In the genomic region with DNA sequence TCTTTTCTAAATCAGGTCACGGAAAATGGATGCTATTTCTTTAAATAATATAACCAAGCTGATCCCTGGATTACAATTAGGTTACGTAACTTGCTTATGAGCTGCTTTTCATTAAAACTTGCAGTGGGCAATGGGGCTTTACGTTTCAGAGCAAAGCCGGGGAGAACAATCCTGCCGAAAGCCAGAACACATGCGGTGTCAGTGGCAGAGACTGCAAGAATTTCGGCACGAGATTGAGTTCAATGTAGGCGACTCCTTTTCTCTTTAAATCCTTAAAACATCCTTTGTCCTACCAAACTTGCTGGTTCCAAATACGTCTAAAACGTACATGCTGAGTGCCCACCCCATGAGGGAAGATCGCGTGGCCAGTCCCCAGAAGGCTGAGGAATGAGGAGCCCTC, we compare ENCODE assay signal across 11 cellular contexts. TPM values are rescaled to one million over a fixed set of nuclear protein-coding genes. Genes with fewer than 3 reads are reported as not detected.
DNase-seq lines count a peak whose midpoint lies in the region; ATAC-seq, FAIRE-seq and TF ChIP-seq lines count a peak whose summit lies in the region.
"Had no signal": no experiment of that assay in that cellular context is flagged by ENCODE, and none has a peak within 500 bp of the region (broad histone marks: within the 10 kb centered on the region; RNA-seq: fewer than 3 reads in every experiment).

No MANE protein-coding gene starts in this region.

- H3K4me1 ChIP-seq in gastroesophageal sphincter = peaks cover 6 to 41% (median 12%) of the 10 kb centered on the region in 3 donors

- no peaks in the 10 kb centered on the region for H3K36me3 ChIP-seq in gastroesophageal sphincter

- TF ChIP-seq EP300 in gastroesophageal sphincter (IDR thresholded peaks at IDR 0.05) = no peak

- H3K36me3 Mint-ChIP-seq in activated CD8-positive, alpha-beta T cell treated with anti-CD3 and anti-CD28 coated beads, Interleukin-2, amount 10 ng/mL, durations not matched to agents 7 days and 5 days (ENCODE audit: low read depth) = no peaks in the 10 kb centered on the region

- intact Hi-C loops in sciatic nerve (cut with DNase I) = no loop called here

- CTCF ChIA-PET in activated CD8-positive, alpha-beta T cell treated with anti-CD3 and anti-CD28 coated beads, Interleukin-2, amount 10 ng/mL, durations not matched to agents 7 days and 5 days (lab: Charles Lee) = interaction anchor here (1.7 kb wide), 1 partner anchor 45 kb away, joined by 4 read pairs; no protein-coding TSS in a partner anchor

- H3K9me3 ChIP-seq in gastroesophageal sphincter = peaks cover 0 to 6% (median 0%) of the 10 kb centered on the region in 3 donors

- H3K9me3 Mint-ChIP-seq in activated CD8-positive, alpha-beta T cell treated with anti-CD3 and anti-CD28 coated beads, Interleukin-2, amount 10 ng/mL, durations not matched to agents 7 days and 5 days (ENCODE audit: insufficient read depth) = no peaks in the 10 kb centered on the region

- H3K4me3 ChIP-seq in gastroesophageal sphincter = peak overlapping the region; percentile 36 to 40

- TF ChIP-seq CTCF in D721Med (IDR thresholded peaks at IDR 0.05; ENCODE audit: insufficient read depth, missing control alignments) = no peak
- no peak for TF ChIP-seq CTCF in gastroesophageal sphincter (IDR thresholded peaks at IDR 0.05)

- H3K27me3 Mint-ChIP-seq in activated CD8-positive, alpha-beta T cell treated with anti-CD3 and anti-CD28 coated beads, Interleukin-2, amount 10 ng/mL, durations not matched to agents 7 days and 5 days (ENCODE audit: low read depth) = peaks cover 9% of the 10 kb centered on the region

- 23 to 38% methylated on average over 13 of the region's 13 CpGs for WGBS in gastroesophageal sphincter (ENCODE audit: low coverage in 1 of 2), 2 donors

- H3K27me3 ChIP-seq in gastroesophageal sphincter = no peaks in the 10 kb centered on the region

- no peak overlapping the region for H3K27ac Mint-ChIP-seq in activated CD8-positive, alpha-beta T cell treated with anti-CD3 and anti-CD28 coated beads, Interleukin-2, amount 10 ng/mL, durations not matched to agents 7 days and 5 days
- H3K27ac Mint-ChIP-seq: activated naive CD8-positive, alpha-beta T cell treated with anti-CD3 and anti-CD28 coated beads, Interleukin-2, amount 50 U/mL, for 24 hours had no signal

- H3K27ac ChIP-seq in gastroesophageal sphincter = peak overlapping the region; percentile 35 to 71 (median 62)

- POLR2A ChIA-PET in activated CD8-positive, alpha-beta T cell treated with anti-CD3 and anti-CD28 coated beads, Interleukin-2, amount 10 ng/mL, durations not matched to agents 7 days and 5 days (lab: Charles Lee) = no interaction called here

- H3K4me1 Mint-ChIP-seq in activated CD8-positive, alpha-beta T cell treated with anti-CD3 and anti-CD28 coated beads, Interleukin-2, amount 10 ng/mL, durations not matched to agents 7 days and 5 days (ENCODE audit: low read depth) = peaks cover 4% of the 10 kb centered on the region

- FAIRE-seq in D721Med (lab: Jason Lieb, UNC) = peak; percentile 66

- no peak for DNase-seq in D721Med (ENCODE audit: insufficient read length, low spot score)
- peak; percentile 22 for DNase-seq in amniotic epithelial cell (ENCODE audit: low read depth)
- DNase-seq in sciatic nerve (ENCODE audit: low spot score) = no peak
- DNase-seq in activated CD8-positive, alpha-beta T cell treated with anti-CD3 and anti-CD28 coated beads, Interleukin-2, amount 10 ng/mL, durations not matched to agents 7 days and 5 days = no peak
- DNase-seq in HuH-7.5 (ENCODE audit: low spot score) = no peak
- DNase-seq: activated CD4-positive, alpha-beta T cell treated with anti-CD3 and anti-CD28 coated beads for 48 hours; activated naive CD8-positive, alpha-beta T cell treated with anti-CD3 and anti-CD28 coated beads, Interleukin-2, amount 50 U/mL, for 24 hours; Calu3 had no signal

- H3K4me3 Mint-ChIP-seq in activated CD8-positive, alpha-beta T cell treated with anti-CD3 and anti-CD28 coated beads, Interleukin-2, amount 10 ng/mL, durations not matched to agents 7 days and 5 days = no peak overlapping the region
- H3K4me3 Mint-ChIP-seq: activated naive CD8-positive, alpha-beta T cell treated with anti-CD3 and anti-CD28 coated beads, Interleukin-2, amount 50 U/mL, for 24 hours had no signal

- ATAC-seq in gastroesophageal sphincter (no peak), sciatic nerve (peak; percentile 33), GM21381 (IDR thresholded peaks at IDR 0.05; ENCODE audit: unreplicated experiment) (no peak), GM19452 (IDR thresholded peaks at IDR 0.05; ENCODE audit: unreplicated experiment) (no peak)
- ATAC-seq in activated CD8-positive, alpha-beta T cell treated with anti-CD3 and anti-CD28 coated beads, Interleukin-2, amount 10 ng/mL, durations not matched to agents 7 days and 5 days = no peak
- ATAC-seq: activated naive CD8-positive, alpha-beta T cell treated with anti-CD3 and anti-CD28 coated beads, Interleukin-2, amount 50 U/mL, for 24 hours had no signal

- TF ChIP-seq POLR2A in gastroesophageal sphincter (IDR thresholded peaks at IDR 0.05) = no peak

RNA-seq across cellular contexts. Expression of a gene that starts 36.8 kb away (rescaled TPM):
- total RNA-seq in gastroesophageal sphincter (10 to 100 TPM; 42.3 to 66.9 (median 47.4) TPM), sciatic nerve (89.7 TPM)
- total RNA-seq in activated CD8-positive, alpha-beta T cell treated with anti-CD3 and anti-CD28 coated beads, Interleukin-2, amount 10 ng/mL, durations not matched to agents 7 days and 5 days = 10 to 100 TPM; 14.5 to 14.7 TPM
